Comparison of ENCODE assay signal across 14 cellular contexts in the genomic region with DNA sequence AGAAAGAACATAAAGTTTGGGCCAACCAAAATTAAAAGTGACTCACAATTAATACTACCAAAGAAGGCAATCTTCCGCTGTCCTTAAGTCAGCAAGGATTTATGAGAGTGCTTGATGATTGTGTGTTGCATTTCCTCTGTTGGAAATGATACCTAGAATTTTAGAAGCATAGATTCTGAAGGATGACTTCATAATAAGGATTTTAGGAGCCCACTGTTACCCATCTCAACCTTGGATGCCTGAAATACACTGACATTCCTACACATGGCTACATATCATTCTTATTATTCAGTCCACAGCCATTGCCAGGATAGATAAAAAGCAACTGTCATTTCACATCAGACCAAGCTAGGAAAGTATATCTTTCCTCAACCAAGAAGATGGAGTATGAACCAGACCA.
A peak's percentile ranks its signal among the peaks of the same experiment; 100 is the strongest.
DNase-seq lines count a peak whose midpoint lies in the region; ATAC-seq and TF ChIP-seq lines count a peak whose summit lies in the region.
"Had no signal": no experiment of that assay in that cellular context is flagged by ENCODE, and none has a peak within 500 bp of the region (broad histone marks: within the 10 kb centered on the region; RNA-seq: fewer than 3 reads in every experiment).

No MANE protein-coding gene starts in this region.

- TF ChIP-seq CTCF in VCaP (conservative IDR thresholded peaks at IDR 0.05) (no peak), fibroblast of the aortic adventitia (IDR thresholded peaks at IDR 0.05; ENCODE audit: insufficient read depth, low read length) (no peak), OCI-LY7 (conservative IDR thresholded peaks at IDR 0.05; ENCODE audit: low read length) (no peak)

- in situ Hi-C loops in GM23248 (cut with MboI): no loop called here

- no peaks in the 10 kb centered on the region for H3K27me3 ChIP-seq in GM23248 (replicated peaks; ENCODE audit: insufficient read depth)
- H3K27me3 ChIP-seq: BLaER1 treated with 17β-estradiol and CSF1 and Interleukin-3, amounts not matched to agents 10 nM and 100 nM had no signal

- intact Hi-C loops in OCI-LY7 (cut with micrococcal nuclease; ENCODE audit: unreplicated experiment): no loop called here

- DNase-seq in GM23248: peak; percentile 4
- DNase-seq in fibroblast of the aortic adventitia (ENCODE audit: low read depth): peak; percentile 13
- DNase-seq in DMS 273 (lab: John Stamatoyannopoulos, UW; ENCODE audit: unreplicated experiment): no peak
- DNase-seq in OCI-LY7 (ENCODE audit: low spot score): no peak
- no peak for DNase-seq in NCI-H774 (lab: John Stamatoyannopoulos, UW)
- DNase-seq: AML-193; Calu3; CD4-positive, CD25-positive, alpha-beta regulatory T cell; DMS79; EL had no signal

- H3K79me2 ChIP-seq in GM23248 (ENCODE audit: insufficient read depth) (no peaks in the 10 kb centered on the region), OCI-LY7 (ENCODE audit: insufficient read depth, low read depth, low read length) (no peaks in the 10 kb centered on the region)

- 83 to 85% methylated on average over 1 of the region's 1 CpG for WGBS in GM23248 (ENCODE audit: low coverage in 1 of 2, low lambda C conversion rate in 2 of 2, missing lambda C conversion rate in 2 of 2), 2 experiments

- H3F3A ChIP-seq in GM23248 (ENCODE audit: insufficient read depth): peaks cover 14% of the 10 kb centered on the region

- no peaks in the 10 kb centered on the region for H3K9me3 ChIP-seq in GM23248 (ENCODE audit: low read depth)
- 0 out of 2 replicates have a peak, but pooled peaks cover 2% of the 10 kb centered on the region for H3K9me3 ChIP-seq in OCI-LY7 (ENCODE audit: low read length)

- no peak overlapping the region for H3K27ac ChIP-seq in GM23248
- H3K27ac ChIP-seq in VCaP: peak overlapping the region; percentile 14; the same call in 1 of the 2 replicates
- H3K27ac ChIP-seq in OCI-LY7 (ENCODE audit: low read depth, low read length, poor library complexity, severe bottlenecking): no peak overlapping the region
- H3K27ac ChIP-seq: BLaER1 treated with 17β-estradiol and CSF1 and Interleukin-3, amounts not matched to agents 10 nM and 100 nM; KMS-11 had no signal

- H3K4me3 ChIP-seq in GM23248 (no peak overlapping the region), fibroblast of the aortic adventitia (ENCODE audit: low read depth, low read length) (no peak overlapping the region), OCI-LY7 (ENCODE audit: low read depth, low read length, poor library complexity, severe bottlenecking) (no peak overlapping the region)
- H3K4me3 ChIP-seq: BLaER1 treated with 17β-estradiol and CSF1 and Interleukin-3, amounts not matched to agents 10 nM and 100 nM had no signal

- BruUV-seq in OCI-LY7 (replicated peaks; lab: Mats Ljungman, UMichigan): no TSS peak

- no peak for ATAC-seq in HG03521 (IDR thresholded peaks at IDR 0.05; ENCODE audit: unreplicated experiment)

- POLR2A ChIA-PET in OCI-LY7 (lab: Charles Lee): no interaction called here

- no peaks in the 10 kb centered on the region for H3K36me3 ChIP-seq in GM23248 (ENCODE audit: low read depth)
- H3K36me3 ChIP-seq in OCI-LY7 (ENCODE audit: insufficient read depth, low read length): no peaks in the 10 kb centered on the region
- H3K36me3 ChIP-seq: BLaER1 treated with 17β-estradiol and CSF1 and Interleukin-3, amounts not matched to agents 10 nM and 100 nM had no signal

- no peaks in the 10 kb centered on the region for H3K9me2 ChIP-seq in GM23248 (ENCODE audit: insufficient read depth)
- no peaks in the 10 kb centered on the region for H3K9me2 ChIP-seq in OCI-LY7 (ENCODE audit: insufficient read depth, low read length)

- H3K9ac ChIP-seq in GM23248: no peak overlapping the region
- H3K9ac ChIP-seq: BLaER1 treated with 17β-estradiol and CSF1 and Interleukin-3, amounts not matched to agents 10 nM and 100 nM; KMS-11 had no signal

- no peak overlapping the region for H2AFZ ChIP-seq in GM23248
- no peak overlapping the region for H2AFZ ChIP-seq in OCI-LY7 (ENCODE audit: low read length)

- peaks cover 25% of the 10 kb centered on the region for H3K4me1 ChIP-seq in GM23248 (ENCODE audit: insufficient read depth)
- H3K4me1 ChIP-seq in OCI-LY7 (ENCODE audit: insufficient read depth, low read length, poor library complexity, severe bottlenecking): no peaks in the 10 kb centered on the region
- H3K4me1 ChIP-seq: BLaER1 treated with 17β-estradiol and CSF1 and Interleukin-3, amounts not matched to agents 10 nM and 100 nM had no signal

- H3K4me2 ChIP-seq in GM23248 (ENCODE audit: unreplicated experiment) (no peak overlapping the region), OCI-LY7 (ENCODE audit: low read length) (no peak overlapping the region)
- H3K4me2 ChIP-seq: BLaER1 treated with 17β-estradiol and CSF1 and Interleukin-3, amounts not matched to agents 10 nM and 100 nM; KMS-11 had no signal

- CTCF ChIA-PET in OCI-LY7 (lab: Charles Lee; ENCODE audit: unreplicated experiment): no interaction called here

- H4K20me1 ChIP-seq in GM23248 (ENCODE audit: insufficient read depth) (no peaks in the 10 kb centered on the region), OCI-LY7 (ENCODE audit: insufficient read depth, low read length) (no peaks in the 10 kb centered on the region)
- H4K20me1 ChIP-seq: BLaER1 treated with 17β-estradiol and CSF1 and Interleukin-3, amounts not matched to agents 10 nM and 100 nM had no signal

Comparison
In these comparisons a context has a peak if more than half of its experiments do, and no peak if none do; other contexts are left out.
1. DNase-seq: peak in GM23248 (single experiment) and fibroblast of the aortic adventitia (single experiment); none in DMS 273 (single experiment), OCI-LY7 (single experiment) and NCI-H774 (single experiment).